9 cellular contexts compared by ENCODE assay signal in genomic region chr15:78065973-78066946, GRCh38. TPM values are rescaled to one million over a fixed set of nuclear protein-coding genes. Genes with fewer than 3 reads are reported as not detected.
DNase-seq lines count a peak whose midpoint lies in the region; ATAC-seq and TF ChIP-seq lines count a peak whose summit lies in the region.
"Had no signal": no experiment of that assay in that cellular context is flagged by ENCODE, and none has a peak within 500 bp of the region (broad histone marks: within the 10 kb centered on the region; RNA-seq: fewer than 3 reads in every experiment).

No MANE protein-coding gene starts in this region.

- DNase-seq in activated CD8-positive, alpha-beta memory T cell treated with anti-CD3 and anti-CD28 coated beads, Interleukin-2, amount 10 ng/mL, durations not matched to agents 7 days and 5 days, result peak; percentile 59
- no peak for DNase-seq in activated CD8-positive, alpha-beta memory T cell treated with anti-CD3 and anti-CD28 coated beads, Interleukin-2, amount 50 U/mL, for 48 hours
- DNase-seq in brain microvascular endothelial cell, result no peak
- no peak for DNase-seq in ureter (ENCODE audit: low spot score)
- no peak for DNase-seq in stimulated activated naive CD4-positive, alpha-beta T cell treated with Interleukin-2 at 50 U/mL for 16 hours (lab: John Stamatoyannopoulos, UW)
- DNase-seq: DND-41 had no signal

- H3K4me3 Mint-ChIP-seq in activated CD8-positive, alpha-beta memory T cell treated with anti-CD3 and anti-CD28 coated beads, Interleukin-2, amount 10 ng/mL, durations not matched to agents 7 days and 5 days, result peak overlapping the region; percentile 33

- no peaks in the 10 kb centered on the region for H3K9me3 Mint-ChIP-seq in activated CD8-positive, alpha-beta memory T cell treated with anti-CD3 and anti-CD28 coated beads, Interleukin-2, amount 10 ng/mL, durations not matched to agents 7 days and 5 days (ENCODE audit: low read depth)

- TF ChIP-seq CTCF in brain microvascular endothelial cell (IDR thresholded peaks at IDR 0.05; ENCODE audit: low read depth, low read length, missing control alignments), result no peak

- H3K27ac ChIP-seq in brain microvascular endothelial cell (peak overlapping the region; percentile 90), skin epidermis (peak overlapping the region in 20 of 21 experiments; percentile 10 to 95 (median 78))

- H3K27me3 ChIP-seq in brain microvascular endothelial cell (replicated peaks), result no peaks in the 10 kb centered on the region

- CTCF ChIA-PET in activated CD8-positive, alpha-beta memory T cell treated with anti-CD3 and anti-CD28 coated beads, Interleukin-2, amount 10 ng/mL, durations not matched to agents 7 days and 5 days (lab: Charles Lee), result interaction anchor here (0.8 to 19.7 kb wide), 7 partner anchors 10 to 41 kb away, joined by 3 to 251 read pairs (median 6); partner anchors contain the start of gene SH2D7

- ATAC-seq in activated CD8-positive, alpha-beta memory T cell treated with anti-CD3 and anti-CD28 coated beads, Interleukin-2, amount 10 ng/mL, durations not matched to agents 7 days and 5 days, result peak; percentile 18
- peak; percentile 35 for ATAC-seq in HG03196 (IDR thresholded peaks at IDR 0.05; ENCODE audit: unreplicated experiment)
- ATAC-seq in HG03139 (IDR thresholded peaks at IDR 0.05; ENCODE audit: unreplicated experiment), result no peak

- H3K36me3 ChIP-seq in brain microvascular endothelial cell (replicated peaks), result no peaks in the 10 kb centered on the region

- peaks cover 22% of the 10 kb centered on the region for H3K4me1 Mint-ChIP-seq in activated CD8-positive, alpha-beta memory T cell treated with anti-CD3 and anti-CD28 coated beads, Interleukin-2, amount 10 ng/mL, durations not matched to agents 7 days and 5 days

- in situ Hi-C loops in brain microvascular endothelial cell (cut with HindIII; ENCODE audit: low pct_ligation_motif_present, low sequenced_read_pairs), result no loop called here

- H3K36me3 Mint-ChIP-seq in activated CD8-positive, alpha-beta memory T cell treated with anti-CD3 and anti-CD28 coated beads, Interleukin-2, amount 10 ng/mL, durations not matched to agents 7 days and 5 days, result peaks cover 7% of the 10 kb centered on the region

- no peak overlapping the region for H3K27ac Mint-ChIP-seq in activated CD8-positive, alpha-beta memory T cell treated with anti-CD3 and anti-CD28 coated beads, Interleukin-2, amount 10 ng/mL, durations not matched to agents 7 days and 5 days

- H3K4me3 ChIP-seq in brain microvascular endothelial cell (ENCODE audit: low read depth, low read length) (no peak overlapping the region), skin epidermis (no peak overlapping the region)

- no peaks in the 10 kb centered on the region for H3K27me3 Mint-ChIP-seq in activated CD8-positive, alpha-beta memory T cell treated with anti-CD3 and anti-CD28 coated beads, Interleukin-2, amount 10 ng/mL, durations not matched to agents 7 days and 5 days

RNA-seq across cellular contexts. Expression of gene TBC1D2B, which starts 11.3 kb away (rescaled TPM):
- 100 to 1,000 TPM; 118 to 135 TPM for total RNA-seq in activated CD8-positive, alpha-beta memory T cell treated with anti-CD3 and anti-CD28 coated beads, Interleukin-2, amount 10 ng/mL, durations not matched to agents 7 days and 5 days
- 103 TPM for total RNA-seq in ureter

RNA-seq across cellular contexts. Expression of gene SH2D7, which starts 26.1 kb away (rescaled TPM):
- under 1 TPM; 0.26 to 0.28 TPM for total RNA-seq in activated CD8-positive, alpha-beta memory T cell treated with anti-CD3 and anti-CD28 coated beads, Interleukin-2, amount 10 ng/mL, durations not matched to agents 7 days and 5 days
- not detected for total RNA-seq in ureter
